ENCODE assay signal across 24 cellular contexts in genomic region chr1:198337886-198338285, GRCh38.
A peak's percentile ranks its signal among the peaks of the same experiment; 100 is the strongest.
DNase-seq lines count a peak whose midpoint lies in the region; ATAC-seq, FAIRE-seq and TF ChIP-seq lines count a peak whose summit lies in the region.
"Had no signal": no experiment of that assay in that cellular context is flagged by ENCODE, and none has a peak within 500 bp of the region (broad histone marks: within the 10 kb centered on the region; RNA-seq: fewer than 3 reads in every experiment).

No MANE protein-coding gene starts in this region.

- H3K36me3 ChIP-seq in breast epithelium (no peaks in the 10 kb centered on the region), bronchial epithelial cell (ENCODE audit: control insufficient read depth, insufficient read depth, low read length) (no peaks in the 10 kb centered on the region)
- H3K36me3 ChIP-seq: BE2C; BLaER1 treated with 17β-estradiol and CSF1 and Interleukin-3, amounts not matched to agents 10 nM and 100 nM; HAP-1 had no signal

- no peaks in the 10 kb centered on the region for H3K9me3 ChIP-seq in breast epithelium
- H3K9me3 ChIP-seq: BE2C; BLaER1 treated with 17β-estradiol and CSF1 and Interleukin-3, amounts not matched to agents 10 nM and 100 nM; HAP-1 had no signal

- TF ChIP-seq CTCF in MCF 10A (IDR thresholded peaks at IDR 0.05; ENCODE audit: unreplicated experiment) (no peak), breast epithelium (IDR thresholded peaks at IDR 0.05) (no peak), bronchial epithelial cell (IDR thresholded peaks at IDR 0.05; ENCODE audit: insufficient read depth, low read length, severe bottlenecking) (no peak), foreskin keratinocyte (conservative IDR thresholded peaks at IDR 0.05) (no peak)

- CTCF ChIA-PET in MCF 10A (lab: Yijun Ruan, JAX) = interaction anchor here (0.6 to 1.5 kb wide), 4 partner anchors 8 to 17 kb away, joined by 3 read pairs; no protein-coding TSS in a partner anchor

- ATAC-seq in foreskin keratinocyte (no peak), HG03565 (IDR thresholded peaks at IDR 0.05; ENCODE audit: unreplicated experiment) (no peak)
- no peak for ATAC-seq in stimulated activated naive CD8-positive, alpha-beta T cell treated with anti-CD3 and anti-CD28 coated beads, Interleukin-15, amount 100 ng/mL, for 72 hours

- TF ChIP-seq POLR2A in breast epithelium (IDR thresholded peaks at IDR 0.05) = no peak

- no peak overlapping the region for H3K4me3 ChIP-seq in breast epithelium
- H3K4me3 ChIP-seq in bronchial epithelial cell (ENCODE audit: low read depth, low read length) = no peak overlapping the region
- H3K4me3 ChIP-seq: BLaER1 treated with 17β-estradiol and CSF1 and Interleukin-3, amounts not matched to agents 10 nM and 100 nM; HAP-1 had no signal

- no TSS peak for BruUV-seq in MCF 10A (replicated peaks; lab: Mats Ljungman, UMichigan)

- no peaks in the 10 kb centered on the region for H3K36me3 Mint-ChIP-seq in MCF 10A (ENCODE audit: insufficient read depth, unreplicated experiment)
- H3K36me3 Mint-ChIP-seq: CD14-positive monocyte had no signal

- no peak overlapping the region for H3K4me3 Mint-ChIP-seq in MCF 10A (ENCODE audit: unreplicated experiment)
- no peak overlapping the region for H3K4me3 Mint-ChIP-seq in stimulated activated naive CD8-positive, alpha-beta T cell treated with anti-CD3 and anti-CD28 coated beads, Interleukin-15, amount 100 ng/mL, for 72 hours
- H3K4me3 Mint-ChIP-seq: CD14-positive monocyte; CD4-positive, alpha-beta T cell; CD8-positive, alpha-beta memory T cell; HFFc6 had no signal

- POLR2A ChIA-PET in MCF 10A (lab: Yijun Ruan, JAX) = interaction anchor here (0.6 to 1.3 kb wide), 5 partner anchors 8 to 37 kb away, joined by 3 to 4 read pairs (median 3); no protein-coding TSS in a partner anchor

- no peaks in the 10 kb centered on the region for H3K27me3 Mint-ChIP-seq in MCF 10A (ENCODE audit: insufficient read depth, unreplicated experiment)
- H3K27me3 Mint-ChIP-seq in stimulated activated naive CD8-positive, alpha-beta T cell treated with anti-CD3 and anti-CD28 coated beads, Interleukin-15, amount 100 ng/mL, for 72 hours = no peaks in the 10 kb centered on the region
- H3K27me3 Mint-ChIP-seq: CD4-positive, alpha-beta T cell had no signal

- H3K27me3 ChIP-seq in breast epithelium (no peaks in the 10 kb centered on the region), bronchial epithelial cell (ENCODE audit: control insufficient read depth, insufficient read depth, low read length) (no peaks in the 10 kb centered on the region), foreskin keratinocyte (no peaks in the 10 kb centered on the region)
- H3K27me3 ChIP-seq: BE2C; BLaER1 treated with 17β-estradiol and CSF1 and Interleukin-3, amounts not matched to agents 10 nM and 100 nM had no signal

- peak overlapping the region; percentile 25 for H3K27ac Mint-ChIP-seq in MCF 10A (ENCODE audit: low read depth, unreplicated experiment)
- no peak overlapping the region for H3K27ac Mint-ChIP-seq in stimulated activated naive CD8-positive, alpha-beta T cell treated with anti-CD3 and anti-CD28 coated beads, Interleukin-15, amount 100 ng/mL, for 72 hours
- H3K27ac Mint-ChIP-seq: CD14-positive monocyte; CD4-positive, alpha-beta T cell; HFFc6 had no signal

- H3K27ac ChIP-seq in breast epithelium (no peak overlapping the region), foreskin keratinocyte (no peak overlapping the region)
- H3K27ac ChIP-seq: 22Rv1; BLaER1 treated with 17β-estradiol and CSF1 and Interleukin-3, amounts not matched to agents 10 nM and 100 nM had no signal

- H3K4me1 Mint-ChIP-seq in MCF 10A (ENCODE audit: insufficient read depth, unreplicated experiment) = peaks cover 10% of the 10 kb centered on the region
- no peaks in the 10 kb centered on the region for H3K4me1 Mint-ChIP-seq in stimulated activated naive CD8-positive, alpha-beta T cell treated with anti-CD3 and anti-CD28 coated beads, Interleukin-15, amount 100 ng/mL, for 72 hours
- H3K4me1 Mint-ChIP-seq: CD14-positive monocyte; CD8-positive, alpha-beta memory T cell had no signal

- H3K4me1 ChIP-seq in breast epithelium (no peaks in the 10 kb centered on the region), foreskin keratinocyte (peaks cover 14% of the 10 kb centered on the region)
- H3K4me1 ChIP-seq: BLaER1 treated with 17β-estradiol and CSF1 and Interleukin-3, amounts not matched to agents 10 nM and 100 nM; HAP-1 had no signal

- no peaks in the 10 kb centered on the region for H3K9me3 Mint-ChIP-seq in MCF 10A (ENCODE audit: unreplicated experiment)
- H3K9me3 Mint-ChIP-seq in stimulated activated naive CD8-positive, alpha-beta T cell treated with anti-CD3 and anti-CD28 coated beads, Interleukin-15, amount 100 ng/mL, for 72 hours = peaks cover 0 to 8% of the 10 kb centered on the region in 2 donors

- DNase-seq in MCF 10A (ENCODE audit: unreplicated experiment) (no peak), breast epithelium (ENCODE audit: low spot score in 2 of 2) (no peak), bronchial epithelial cell (ENCODE audit: low read depth) (peak; percentile 68), foreskin keratinocyte (peak; percentile 39 to 75), NCI-H2227 treated with DMSO at 0.1 percent for 48 hours (lab: John Stamatoyannopoulos, UW) (no peak)
- no peak for DNase-seq in stimulated activated naive CD8-positive, alpha-beta T cell treated with anti-CD3 and anti-CD28 coated beads, Interleukin-15, amount 100 ng/mL, for 72 hours
- DNase-seq: AML-193; BE2C; CD4-positive, alpha-beta T cell; CD8-positive, alpha-beta memory T cell; DMS53; DMS79 treated with DMSO at 0.1 percent for 48 hours; GF-D8; GOT3; HFFc6 had no signal

- intact Hi-C loops in MCF 10A (cut with micrococcal nuclease) (no loop called here), breast epithelium (cut with DNase I; ENCODE audit: low total_unique reads) (no loop called here)

- no peak for FAIRE-seq in bronchial epithelial cell (lab: Jason Lieb, UNC)
- FAIRE-seq: A204.1, GM12891, GM18507, H54 had no signal

Comparison
In these comparisons a context has a peak if more than half of its experiments do, and no peak if none do; other contexts are left out.
1. DNase-seq: peak in bronchial epithelial cell (single experiment) and foreskin keratinocyte (2 of 2); none in MCF 10A (single experiment), breast epithelium (0 of 2), stimulated activated naive CD8-positive, alpha-beta T cell treated with anti-CD3 and anti-CD28 coated beads, Interleukin-15, amount 100 ng/mL, for 72 hours (0 of 2) and NCI-H2227 treated with DMSO at 0.1 percent for 48 hours (single experiment).